12 cellular contexts compared by ENCODE assay signal in the genomic region with DNA sequence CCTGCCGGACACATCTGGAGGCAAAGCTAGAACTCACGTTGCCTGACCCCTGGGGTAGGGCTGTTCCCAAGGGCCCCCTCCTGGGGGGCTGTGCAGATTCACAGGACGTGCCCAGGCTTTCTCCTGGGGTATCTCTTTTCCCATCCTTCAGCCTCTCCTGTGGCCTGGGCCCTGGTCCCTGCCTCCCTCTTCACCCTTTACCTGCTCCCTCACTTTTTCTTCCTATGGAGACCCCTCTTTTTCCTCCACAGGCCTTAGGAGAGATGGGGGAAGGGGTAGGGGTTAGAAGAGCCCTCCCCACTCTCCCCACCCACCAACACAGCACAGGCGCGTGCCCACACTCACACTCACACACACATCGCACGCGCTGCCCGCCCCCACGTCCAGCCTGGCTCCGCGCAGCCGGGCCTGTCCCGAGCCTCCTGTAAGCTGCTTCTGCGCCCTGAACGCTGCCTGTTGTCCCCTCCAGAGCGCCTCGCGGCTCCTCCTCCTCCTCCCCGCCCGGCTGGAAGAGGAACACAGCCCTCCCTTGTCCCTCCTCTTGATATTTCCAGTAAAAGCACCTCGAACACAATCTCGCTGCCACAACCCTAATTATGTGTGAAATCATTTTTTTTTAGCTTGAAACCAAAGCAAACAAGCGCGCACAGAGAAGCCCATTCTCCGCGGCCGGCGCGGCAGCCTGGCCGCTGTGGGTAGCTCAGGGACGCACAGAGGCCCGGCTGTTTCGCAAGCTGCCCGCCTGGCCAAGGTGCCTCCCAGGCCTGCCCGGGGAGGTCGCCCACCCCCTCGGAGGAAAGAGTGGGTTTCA. TPM values are rescaled to one million over a fixed set of nuclear protein-coding genes. Genes with fewer than 3 reads are reported as not detected.
A peak's percentile ranks its signal among the peaks of the same experiment; 100 is the strongest.
DNase-seq lines count a peak whose midpoint lies in the region; ATAC-seq, FAIRE-seq and TF ChIP-seq lines count a peak whose summit lies in the region.
"Had no signal": no experiment of that assay in that cellular context is flagged by ENCODE, and none has a peak within 500 bp of the region (broad histone marks: within the 10 kb centered on the region; RNA-seq: fewer than 3 reads in every experiment).

No MANE protein-coding gene starts in this region.

- H3K9me3 Mint-ChIP-seq in activated naive CD4-positive, alpha-beta T cell treated with anti-CD3 and anti-CD28 coated beads for 36 hours, result no peaks in the 10 kb centered on the region
- H3K9me3 Mint-ChIP-seq in activated naive CD4-positive, alpha-beta T cell treated with anti-CD3 and anti-CD28 coated beads, Interleukin-2, amount 10 ng/mL, durations not matched to agents 7 days and 5 days, result peaks cover 6% of the 10 kb centered on the region

- FAIRE-seq in HepG2 (lab: Jason Lieb, UNC), result no peak
- peak; percentile 53 for FAIRE-seq in urothelium cell line (lab: Jason Lieb, UNC)

- H3K27ac Mint-ChIP-seq in activated naive CD4-positive, alpha-beta T cell treated with anti-CD3 and anti-CD28 coated beads for 36 hours, result no peak overlapping the region
- no peak overlapping the region for H3K27ac Mint-ChIP-seq in activated naive CD4-positive, alpha-beta T cell treated with anti-CD3 and anti-CD28 coated beads, Interleukin-2, amount 10 ng/mL, durations not matched to agents 7 days and 5 days
- H3K27ac Mint-ChIP-seq: activated B cell treated with CpG ODN at 0.5 μM for 24 hours had no signal

- POLR2A ChIA-PET in HepG2 (lab: Yijun Ruan, JAX), result no interaction called here

- H2AFZ ChIP-seq in HepG2 (ENCODE audit: low read length), result no peak overlapping the region

- BruUV-seq in HepG2 (replicated peaks; lab: Mats Ljungman, UMichigan), result no TSS peak

- in situ Hi-C loops in HepG2 (cut with HindIII; ENCODE audit: extremely low pct_ligation_motif_present, low pct_unique_long_range_greater_than_20kb), result no loop called here

- TF ChIP-seq CTCF in dorsolateral prefrontal cortex (IDR thresholded peaks at IDR 0.05 in 54 of 56, conservative IDR thresholded peaks at IDR 0.05 in 2 of 56; ENCODE audit: low read depth in 1 of 56, partially characterized antibody in 56 of 56) (no peak), HepG2 (CRISPR knock-in tag; IDR thresholded peaks at IDR 0.05) (no peak)

- TF ChIP-seq RAD21 in HepG2 (CRISPR knock-in tag; IDR thresholded peaks at IDR 0.05), result no peak

- H3K27me3 ChIP-seq in dorsolateral prefrontal cortex (peaks cover 0 to 37% (median 12%) of the 10 kb centered on the region in 45 donors), HepG2 (ENCODE audit: control insufficient read depth in 1 of 2, insufficient read depth in 2 of 2, low read length in 2 of 2) (peaks cover 0 to 27% of the 10 kb centered on the region in 2 experiments; a peak in 2 of 5 replicates)
- H3K27me3 ChIP-seq: BLaER1 treated with 17β-estradiol and CSF1 and Interleukin-3, amounts not matched to agents 10 nM and 100 nM had no signal

- H3K4me1 Mint-ChIP-seq in activated naive CD4-positive, alpha-beta T cell treated with anti-CD3 and anti-CD28 coated beads for 36 hours (ENCODE audit: low read depth), result peaks cover 1% of the 10 kb centered on the region
- H3K4me1 Mint-ChIP-seq in activated naive CD4-positive, alpha-beta T cell treated with anti-CD3 and anti-CD28 coated beads, Interleukin-2, amount 10 ng/mL, durations not matched to agents 7 days and 5 days, result no peaks in the 10 kb centered on the region
- H3K4me1 Mint-ChIP-seq: activated B cell treated with CpG ODN at 0.5 μM for 24 hours had no signal

- intact Hi-C loops in activated naive CD4-positive, alpha-beta T cell treated with anti-CD3 and anti-CD28 coated beads for 36 hours (cut with micrococcal nuclease), result no loop called here
- intact Hi-C loops in dorsolateral prefrontal cortex (cut with DNase I), result no loop called here
- intact Hi-C loops in HepG2 (cut with micrococcal nuclease; ENCODE audit: unreplicated experiment), result no loop called here
- intact Hi-C loops in cardiac septum (cut with DNase I), result no loop called here

- no peaks in the 10 kb centered on the region for H3K79me2 ChIP-seq in HepG2 (ENCODE audit: insufficient read depth, low read length)

- H3K4me1 ChIP-seq in HepG2 (ENCODE audit: insufficient read depth, low read length), result no peaks in the 10 kb centered on the region
- H3K4me1 ChIP-seq: BLaER1 treated with 17β-estradiol and CSF1 and Interleukin-3, amounts not matched to agents 10 nM and 100 nM had no signal

- peaks cover 4% of the 10 kb centered on the region for H3K36me3 Mint-ChIP-seq in activated naive CD4-positive, alpha-beta T cell treated with anti-CD3 and anti-CD28 coated beads for 36 hours (ENCODE audit: low read depth)
- peaks cover 1% of the 10 kb centered on the region for H3K36me3 Mint-ChIP-seq in activated naive CD4-positive, alpha-beta T cell treated with anti-CD3 and anti-CD28 coated beads, Interleukin-2, amount 10 ng/mL, durations not matched to agents 7 days and 5 days

- TF ChIP-seq EP300 in HepG2 (IDR thresholded peaks at IDR 0.05; ENCODE audit: low read depth in 2 of 2, low read length in 2 of 2) (no peak), HepG2 (CRISPR knock-in tag; IDR thresholded peaks at IDR 0.05; ENCODE audit: borderline replicate concordance) (no peak)

- 19% methylated on average over 33 of the region's 38 CpGs for WGBS in HepG2 (ENCODE audit: low lambda C conversion rate)

- CTCF ChIA-PET in activated naive CD4-positive, alpha-beta T cell treated with anti-CD3 and anti-CD28 coated beads for 36 hours (lab: Charles Lee), result no interaction called here
- CTCF ChIA-PET in activated naive CD4-positive, alpha-beta T cell treated with anti-CD3 and anti-CD28 coated beads, Interleukin-2, amount 10 ng/mL, durations not matched to agents 7 days and 5 days (lab: Charles Lee), result no interaction called here
- CTCF ChIA-PET in HepG2 (lab: Yijun Ruan, JAX; ENCODE audit: low intra/inter-chr PET ratio, low total read pairs), result no interaction called here

- H3K27me3 Mint-ChIP-seq in activated naive CD4-positive, alpha-beta T cell treated with anti-CD3 and anti-CD28 coated beads for 36 hours (ENCODE audit: low read depth), result peaks cover 29% of the 10 kb centered on the region
- H3K27me3 Mint-ChIP-seq in activated naive CD4-positive, alpha-beta T cell treated with anti-CD3 and anti-CD28 coated beads, Interleukin-2, amount 10 ng/mL, durations not matched to agents 7 days and 5 days, result peaks cover 34% of the 10 kb centered on the region

- H3K4me3 Mint-ChIP-seq in activated naive CD4-positive, alpha-beta T cell treated with anti-CD3 and anti-CD28 coated beads for 36 hours, result peak overlapping the region; percentile 36
- H3K4me3 Mint-ChIP-seq in activated naive CD4-positive, alpha-beta T cell treated with anti-CD3 and anti-CD28 coated beads, Interleukin-2, amount 10 ng/mL, durations not matched to agents 7 days and 5 days, result no peak overlapping the region
- H3K4me3 Mint-ChIP-seq: activated B cell treated with CpG ODN at 0.5 μM for 24 hours had no signal

- peak overlapping the region in 13 of 59 donors; percentile 1 to 60 (median 31) for H3K27ac ChIP-seq in dorsolateral prefrontal cortex
- no peak overlapping the region for H3K27ac ChIP-seq in HepG2 (ENCODE audit: extremely low read length, insufficient read depth, low read length)
- H3K27ac ChIP-seq: BLaER1 treated with 17β-estradiol and CSF1 and Interleukin-3, amounts not matched to agents 10 nM and 100 nM had no signal

- H4K20me1 ChIP-seq in HepG2 (ENCODE audit: insufficient read depth, low read length), result no peaks in the 10 kb centered on the region
- H4K20me1 ChIP-seq: BLaER1 treated with 17β-estradiol and CSF1 and Interleukin-3, amounts not matched to agents 10 nM and 100 nM had no signal

- DNase-seq in activated naive CD4-positive, alpha-beta T cell treated with anti-CD3 and anti-CD28 coated beads for 36 hours, result no peak
- DNase-seq in activated naive CD4-positive, alpha-beta T cell treated with anti-CD3 and anti-CD28 coated beads, Interleukin-2, amount 10 ng/mL, durations not matched to agents 7 days and 5 days, result no peak
- DNase-seq in dorsolateral prefrontal cortex, result peak in 6 of 10 donors; percentile 12 to 57 (median 30)
- no peak for DNase-seq in HepG2 (ENCODE audit: low spot score)
- DNase-seq in urothelium cell line (ENCODE audit: low spot score), result no peak
- no peak for DNase-seq in effector CD8-positive, alpha-beta T cell (lab: John Stamatoyannopoulos, UW)
- DNase-seq in cardiac septum (ENCODE audit: low spot score), result no peak
- DNase-seq: activated B cell treated with CpG ODN at 0.5 μM for 24 hours; activated naive CD4-positive, alpha-beta T cell had no signal

- H3K4me3 ChIP-seq in dorsolateral prefrontal cortex (peak overlapping the region in 50 of 59 donors; percentile 1 to 57 (median 34)), HepG2 (replicated peaks in 1 of 3; ENCODE audit: insufficient read depth in 1 of 3, low read depth in 2 of 3, low read length in 3 of 3) (0 out of 6 replicates have a peak overlapping the region, but pooled peaks of 1 of the 3 experiments have one; percentile 7)
- H3K4me3 ChIP-seq: BLaER1 treated with 17β-estradiol and CSF1 and Interleukin-3, amounts not matched to agents 10 nM and 100 nM had no signal

- ATAC-seq in HepG2 (peak; percentile 46; the same call in 2 of the 3 replicates), HG02763 (IDR thresholded peaks at IDR 0.05; ENCODE audit: unreplicated experiment) (no peak)

- H3K4me2 ChIP-seq in HepG2 (ENCODE audit: low read depth, low read length), result peak overlapping the region; percentile 42
- H3K4me2 ChIP-seq: BLaER1 treated with 17β-estradiol and CSF1 and Interleukin-3, amounts not matched to agents 10 nM and 100 nM had no signal

- peaks cover 9% of the 10 kb centered on the region; the same call in 1 of the 2 replicates for H3K9me3 ChIP-seq in HepG2 (ENCODE audit: low read length)

- H3K9ac ChIP-seq in HepG2 (ENCODE audit: insufficient read depth, low read depth, low read length), result no peak overlapping the region
- H3K9ac ChIP-seq: BLaER1 treated with 17β-estradiol and CSF1 and Interleukin-3, amounts not matched to agents 10 nM and 100 nM had no signal

- no peak for TF ChIP-seq POLR2A in HepG2 (IDR thresholded peaks at IDR 0.05; ENCODE audit: insufficient read depth in 1 of 2, low read depth in 2 of 2, low read length in 2 of 2)

- H3K36me3 ChIP-seq in HepG2 (replicated peaks in 1 of 2; ENCODE audit: control insufficient read depth in 1 of 2, insufficient read depth in 2 of 2, low read length in 2 of 2), result no peaks in the 10 kb centered on the region
- H3K36me3 ChIP-seq: BLaER1 treated with 17β-estradiol and CSF1 and Interleukin-3, amounts not matched to agents 10 nM and 100 nM had no signal

RNA-seq across cellular contexts. Expression of a gene that starts 33.9 kb away (rescaled TPM):
- not detected for total RNA-seq in activated naive CD4-positive, alpha-beta T cell treated with anti-CD3 and anti-CD28 coated beads for 36 hours
- total RNA-seq in dorsolateral prefrontal cortex, result 1 to 10 TPM in 119 of 120 experiments, under 1 TPM in 1; 0.95 to 8.1 (median 2.8) TPM
- not detected in 2 replicates for total RNA-seq in HepG2 (2016; rRNA removed; fragmentation: Illumina TruSeq; extraction: Trizol)
- total RNA-seq in HepG2 (2016; cell fraction: cytosol; rRNA removed; fragmentation: Illumina TruSeq; extraction: Trizol; ENCODE audit: low read depth), result not detected in 2 replicates
- total RNA-seq in HepG2 (2016; cell fraction: insoluble cytoplasmic fraction; rRNA removed; fragmentation: Illumina TruSeq; extraction: Trizol), result not detected in 2 replicates
- not detected in 2 replicates for total RNA-seq in HepG2 (2016; cell fraction: membrane; rRNA removed; fragmentation: Illumina TruSeq; extraction: Trizol)
- not detected in 2 replicates for total RNA-seq in HepG2 (2016; cell fraction: nucleus; rRNA removed; fragmentation: Illumina TruSeq; extraction: Trizol)
- not detected in 2 replicates for polyA plus RNA-seq in HepG2 (2011; rRNA removed)
- not detected in 2 replicates for polyA plus RNA-seq in HepG2 (2011; cell fraction: cytosol; rRNA removed)
- not detected in 2 replicates for polyA plus RNA-seq in HepG2 (2011; cell fraction: nucleus; rRNA removed)
- not detected in 2 replicates for polyA plus RNA-seq in HepG2 (2012)
- not detected in 2 replicates for polyA plus RNA-seq in HepG2 (2016; cell fraction: cytosol; fragmentation: Illumina TruSeq; extraction: Trizol; ENCODE audit: low read depth)
- not detected in 2 replicates for polyA plus RNA-seq in HepG2 (2016; cell fraction: insoluble cytoplasmic fraction; fragmentation: Illumina TruSeq; extraction: Trizol; ENCODE audit: low read depth)
- not detected in 2 replicates for polyA plus RNA-seq in HepG2 (2016; cell fraction: membrane; fragmentation: Illumina TruSeq; extraction: Trizol; ENCODE audit: low read depth)
- polyA plus RNA-seq in HepG2 (2016; cell fraction: nucleus; fragmentation: Illumina TruSeq; extraction: Trizol; ENCODE audit: insufficient read depth, low read depth), result not detected in 2 replicates
- polyA minus RNA-seq in HepG2 (2011; rRNA and poly(A)+ RNA removed; ENCODE audit: low replicate concordance), result not detected in 2 replicates
- not detected in 2 replicates for polyA minus RNA-seq in HepG2 (2011; cell fraction: cytosol; rRNA and poly(A)+ RNA removed)
- not detected in 2 replicates for polyA minus RNA-seq in HepG2 (2011; cell fraction: nucleus; rRNA and poly(A)+ RNA removed)
- total RNA-seq in cardiac septum, result 1.9 TPM
- total RNA-seq: activated B cell treated with CpG ODN at 0.5 μM for 24 hours, OCI-LY7 had no signal

Comparison
In these comparisons a context has a peak if more than half of its experiments do, and no peak if none do; other contexts are left out.
1. DNase-seq: peak in dorsolateral prefrontal cortex (6 of 10); none in activated naive CD4-positive, alpha-beta T cell treated with anti-CD3 and anti-CD28 coated beads for 36 hours (single experiment), activated naive CD4-positive, alpha-beta T cell treated with anti-CD3 and anti-CD28 coated beads, Interleukin-2, amount 10 ng/mL, durations not matched to agents 7 days and 5 days (single experiment), HepG2 (single experiment), urothelium cell line (single experiment), effector CD8-positive, alpha-beta T cell (single experiment) and cardiac septum (single experiment).